8 cellular contexts compared by ENCODE assay signal in genomic region chr16:87203060-87203656, GRCh38.
A peak's percentile ranks its signal among the peaks of the same experiment; 100 is the strongest.
DNase-seq lines count a peak whose midpoint lies in the region; ATAC-seq and TF ChIP-seq lines count a peak whose summit lies in the region.

No MANE protein-coding gene starts in this region.

- H3K27me3 ChIP-seq in SU-DHL-6 (ENCODE audit: low read length) (no peaks in the 10 kb centered on the region), mammary epithelial cell (ENCODE audit: insufficient read depth, low read length) (no peaks in the 10 kb centered on the region)

- in situ Hi-C loops in KBM-7 (cut with MboI; ENCODE audit: low pct_unique_long_range_greater_than_20kb, low sequenced_read_pairs), result no loop called here
- in situ Hi-C loops in mammary epithelial cell (cut with MboI; ENCODE audit: low sequenced_read_pairs in 2 of 2), result no loop called here

- intact Hi-C loops in mammary epithelial cell (cut with micrococcal nuclease), result loop anchor here (1.0 to 5.0 kb wide), 2 partner anchors 75 to 641 kb away; no protein-coding TSS in a partner anchor

- no peaks in the 10 kb centered on the region for H3K9me2 ChIP-seq in SU-DHL-6 (replicated peaks; ENCODE audit: insufficient read depth, low read length)

- H3K79me2 ChIP-seq in SU-DHL-6 (ENCODE audit: insufficient read depth, low read length) (no peaks in the 10 kb centered on the region), mammary epithelial cell (ENCODE audit: insufficient read depth, low read length) (no peaks in the 10 kb centered on the region)

- peaks cover 24% of the 10 kb centered on the region for H3K4me1 ChIP-seq in mammary epithelial cell (ENCODE audit: insufficient read depth, low read length)

- DNase-seq in EL (peak; percentile 86), KBM-7 (peak; percentile 67), mammary epithelial cell (peak; percentile 24), left kidney (ENCODE audit: low read depth, low spot score) (peak; percentile 89), mesenteric fat pad (ENCODE audit: low spot score) (no peak)
- peak; percentile 18 for DNase-seq in stimulated activated CD8-positive, alpha-beta memory T cell treated with anti-CD3 and anti-CD28 coated beads, Interleukin-15, amount 100 ng/mL, for 24 hours (ENCODE audit: low read depth)

- H3K9ac ChIP-seq in SU-DHL-6 (ENCODE audit: low read length) (no peak overlapping the region), mammary epithelial cell (ENCODE audit: insufficient read depth, low read length) (no peak overlapping the region)

- dilution Hi-C loops in mammary epithelial cell (cut with HindIII; ENCODE audit: low sequenced_read_pairs), result no loop called here

- H3K36me3 ChIP-seq in SU-DHL-6 (ENCODE audit: low read length), result no peaks in the 10 kb centered on the region
- no peaks in the 10 kb centered on the region for H3K36me3 ChIP-seq in mammary epithelial cell (ENCODE audit: insufficient read depth, low read length)

- H3K9me3 ChIP-seq in SU-DHL-6 (ENCODE audit: insufficient read depth, low read length), result no peaks in the 10 kb centered on the region
- no peaks in the 10 kb centered on the region for H3K9me3 ChIP-seq in mammary epithelial cell (replicated peaks; ENCODE audit: insufficient read depth, low read length)

- H3K4me2 ChIP-seq in SU-DHL-6 (ENCODE audit: low read depth, low read length, poor library complexity, severe bottlenecking) (no peak overlapping the region), mammary epithelial cell (ENCODE audit: insufficient read depth, low read depth, low read length) (no peak overlapping the region)

- no peaks in the 10 kb centered on the region for H4K20me1 ChIP-seq in SU-DHL-6 (ENCODE audit: low read depth, low read length)
- H4K20me1 ChIP-seq in mammary epithelial cell (ENCODE audit: insufficient read depth, low read length), result no peaks in the 10 kb centered on the region

- TF ChIP-seq CTCF in SU-DHL-6 (IDR thresholded peaks at IDR 0.05; ENCODE audit: insufficient read depth, low read length, poor library complexity, severe bottlenecking) (peak; percentile 84), mammary epithelial cell (conservative IDR thresholded peaks at IDR 0.05 in 1 of 2, IDR thresholded peaks at IDR 0.05 in 1 of 2; ENCODE audit: extremely low read depth in 1 of 2, insufficient read depth in 1 of 2, low read depth in 1 of 2, low read length in 2 of 2) (peak; percentile 78 to 88)

- no peak overlapping the region for H2AFZ ChIP-seq in SU-DHL-6 (ENCODE audit: low read depth, low read length, severe bottlenecking)
- no peak overlapping the region for H2AFZ ChIP-seq in mammary epithelial cell (ENCODE audit: low read depth, low read length)

- H3K4me3 ChIP-seq in SU-DHL-6 (ENCODE audit: insufficient read depth, low read length, poor library complexity, severe bottlenecking), result no peak overlapping the region
- no peak overlapping the region for H3K4me3 ChIP-seq in mammary epithelial cell (replicated peaks in 1 of 3; ENCODE audit: insufficient read depth in 1 of 3, low read depth in 2 of 3, low read length in 3 of 3)

- WGBS in mammary epithelial cell (ENCODE audit: low coverage, missing lambda C conversion rate), result 33% methylated on average over 10 of the region's 11 CpGs

- no TSS peak for BruUV-seq in mammary epithelial cell (replicated peaks; lab: Mats Ljungman, UMichigan)

- H3K27ac ChIP-seq in SU-DHL-6 (ENCODE audit: low read depth, low read length) (no peak overlapping the region), mammary epithelial cell (ENCODE audit: insufficient read depth, low read depth, low read length) (no peak overlapping the region)

- H3F3A ChIP-seq in SU-DHL-6 (ENCODE audit: insufficient read depth), result no peaks in the 10 kb centered on the region

- CTCF ChIA-PET in mammary epithelial cell (lab: Charles Lee; ENCODE audit: low non-redundant PET), result interaction anchor here (0.6 kb wide), 1 partner anchor 31 kb away, joined by 3 read pairs; no protein-coding TSS in a partner anchor

- no peak for ATAC-seq in HG03097 (IDR thresholded peaks at IDR 0.05; ENCODE audit: low FRiP score, unreplicated experiment)
